Comparison of ENCODE assay signal across 8 cellular contexts in the genomic region with DNA sequence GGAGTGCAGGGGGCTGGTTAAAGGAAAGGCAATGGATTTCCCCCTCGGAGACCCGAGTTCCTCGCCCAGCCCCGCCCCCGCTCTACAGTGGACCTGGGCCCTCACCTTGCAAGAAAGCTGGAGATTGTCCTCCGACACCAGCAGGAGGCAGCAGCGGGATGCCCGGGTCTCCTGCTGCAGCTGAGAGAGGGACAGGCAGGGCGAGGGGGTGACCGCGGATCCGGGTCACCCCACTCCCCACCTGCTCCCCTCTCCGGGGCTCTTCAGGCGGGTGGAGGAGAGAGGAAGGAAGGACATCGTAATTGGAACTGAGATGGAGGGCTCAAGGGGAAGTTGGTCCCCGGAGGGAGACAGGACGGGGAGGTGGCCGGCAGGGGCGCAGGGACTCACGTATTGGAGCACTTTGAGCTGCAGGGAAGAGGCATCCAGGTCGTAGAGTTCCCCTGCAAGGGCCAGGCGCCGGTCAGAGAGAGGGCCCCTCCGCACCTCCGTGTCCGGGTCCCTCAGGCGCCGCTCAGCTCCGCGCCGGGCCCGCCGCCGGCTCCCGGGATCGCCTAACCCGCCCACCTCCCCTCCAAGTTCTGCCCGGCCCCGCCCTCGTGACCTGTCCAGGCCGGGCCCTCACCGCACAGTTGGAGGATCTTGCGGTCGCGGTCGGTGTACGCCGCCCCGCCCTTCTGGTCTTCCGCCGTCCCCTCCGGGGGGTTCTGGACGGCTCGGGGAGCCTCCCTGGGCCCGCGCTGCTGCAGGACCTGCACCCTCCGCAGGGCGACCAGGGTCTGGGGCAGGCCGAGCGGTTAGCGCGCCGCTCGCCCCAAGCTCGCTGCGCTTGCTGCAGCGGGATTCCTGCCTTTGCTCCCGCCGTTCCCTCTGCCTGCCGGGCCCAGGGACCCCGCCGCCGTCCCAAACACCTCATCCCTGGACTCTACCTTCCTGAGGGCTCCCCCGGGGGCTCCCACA.
A peak's percentile ranks its signal among the peaks of the same experiment; 100 is the strongest.
DNase-seq lines count a peak whose midpoint lies in the region; ATAC-seq, FAIRE-seq and TF ChIP-seq lines count a peak whose summit lies in the region.

No MANE protein-coding gene starts in this region.

- peak; percentile 27 for ATAC-seq in activated CD8-positive, alpha-beta T cell treated with anti-CD3 and anti-CD28 coated beads, Interleukin-2, amount 10 ng/mL, durations not matched to agents 7 days and 5 days
- ATAC-seq in pancreas (peak; percentile 70 to 88 (median 77)), GM21786 (IDR thresholded peaks at IDR 0.05; ENCODE audit: unreplicated experiment) (no peak), GM21390 (IDR thresholded peaks at IDR 0.05; ENCODE audit: unreplicated experiment) (no peak), GM18870 (IDR thresholded peaks at IDR 0.05; ENCODE audit: unreplicated experiment) (no peak)

- no peaks in the 10 kb centered on the region for H3K36me3 Mint-ChIP-seq in activated CD8-positive, alpha-beta T cell treated with anti-CD3 and anti-CD28 coated beads, Interleukin-2, amount 10 ng/mL, durations not matched to agents 7 days and 5 days (ENCODE audit: low read depth)

- H3K4me3 ChIP-seq in fibroblast of lung (replicated peaks in 1 of 4; ENCODE audit: control extremely low read depth in 1 of 4, insufficient read depth in 1 of 4, low read depth in 3 of 4, low read length in 4 of 4) (no peak overlapping the region), pancreas (peak overlapping the region; percentile 15 to 63 (median 38))

- H3K4me1 Mint-ChIP-seq in activated CD8-positive, alpha-beta T cell treated with anti-CD3 and anti-CD28 coated beads, Interleukin-2, amount 10 ng/mL, durations not matched to agents 7 days and 5 days (ENCODE audit: low read depth) = peaks cover 43% of the 10 kb centered on the region

- no peaks in the 10 kb centered on the region for H3K9me3 Mint-ChIP-seq in activated CD8-positive, alpha-beta T cell treated with anti-CD3 and anti-CD28 coated beads, Interleukin-2, amount 10 ng/mL, durations not matched to agents 7 days and 5 days (ENCODE audit: insufficient read depth)

- no peaks in the 10 kb centered on the region for H4K20me1 ChIP-seq in fibroblast of lung (ENCODE audit: control insufficient read depth, extremely low read depth, insufficient read depth, low read length)

- peak overlapping the region; percentile 32 for H3K4me3 Mint-ChIP-seq in activated CD8-positive, alpha-beta T cell treated with anti-CD3 and anti-CD28 coated beads, Interleukin-2, amount 10 ng/mL, durations not matched to agents 7 days and 5 days

- H3K4me2 ChIP-seq in fibroblast of lung (ENCODE audit: extremely low read depth, insufficient read depth, low read length) = no peak overlapping the region

- DNase-seq in KBM-7 (peak; percentile 67), fibroblast of lung (ENCODE audit: low read depth in 2 of 2) (peak; percentile 10 to 13), pancreas (peak; percentile 56 to 86 (median 64))
- DNase-seq in activated CD8-positive, alpha-beta T cell treated with anti-CD3 and anti-CD28 coated beads, Interleukin-2, amount 10 ng/mL, durations not matched to agents 7 days and 5 days = peak; percentile 65

- in situ Hi-C loops in KBM-7 (cut with MboI; ENCODE audit: low pct_unique_long_range_greater_than_20kb, low sequenced_read_pairs) = no loop called here

- 5 to 7% methylated on average over 56 to 74 of the region's 74 CpGs for WGBS in pancreas, 2 donors

- H3K79me2 ChIP-seq in fibroblast of lung (ENCODE audit: control insufficient read depth, insufficient read depth, low read length) = no peaks in the 10 kb centered on the region

- H3K27ac ChIP-seq in C4-2B (no peak overlapping the region), fibroblast of lung (ENCODE audit: insufficient read depth, low read length) (no peak overlapping the region), pancreas (no peak overlapping the region)

- H3K36me3 ChIP-seq in fibroblast of lung (ENCODE audit: control insufficient read depth, insufficient read depth, low read length) (no peaks in the 10 kb centered on the region), pancreas (no peaks in the 10 kb centered on the region)

- intact Hi-C loops in pancreas (cut with DNase I) = loop anchor here in 1 of 3 donors (5.0 kb wide), 2 partner anchors 47 to 57 kb away; no protein-coding TSS in a partner anchor

- peaks cover 52% of the 10 kb centered on the region for H3K27me3 Mint-ChIP-seq in activated CD8-positive, alpha-beta T cell treated with anti-CD3 and anti-CD28 coated beads, Interleukin-2, amount 10 ng/mL, durations not matched to agents 7 days and 5 days (ENCODE audit: low read depth)

- H2AFZ ChIP-seq in fibroblast of lung (ENCODE audit: low read length) = no peak overlapping the region

- no peak overlapping the region for H3K9ac ChIP-seq in fibroblast of lung (ENCODE audit: insufficient read depth, low read length)

- CTCF ChIA-PET in activated CD8-positive, alpha-beta T cell treated with anti-CD3 and anti-CD28 coated beads, Interleukin-2, amount 10 ng/mL, durations not matched to agents 7 days and 5 days (lab: Charles Lee) = interaction anchor here (0.8 to 10.6 kb wide), 14 partner anchors 10 to 135 kb away, joined by 3 to 132 read pairs (median 4); no protein-coding TSS in a partner anchor

- TF ChIP-seq CTCF in C4-2B (conservative IDR thresholded peaks at IDR 0.05) = peak; percentile 77
- TF ChIP-seq CTCF in fibroblast of lung (conservative IDR thresholded peaks at IDR 0.05 in 1 of 2, IDR thresholded peaks at IDR 0.05 in 1 of 2; ENCODE audit: low read depth in 1 of 2, low read length in 2 of 2) = peak in 1 of 2 donors; percentile 44
- TF ChIP-seq CTCF in pancreas (IDR thresholded peaks at IDR 0.05) = peak; percentile 23 to 48 (median 36)

- no peaks in the 10 kb centered on the region for H3K9me3 ChIP-seq in fibroblast of lung (ENCODE audit: control insufficient read depth, insufficient read depth, low read depth, low read length)
- no peaks in the 10 kb centered on the region for H3K9me3 ChIP-seq in pancreas

- H3K27ac Mint-ChIP-seq in activated CD8-positive, alpha-beta T cell treated with anti-CD3 and anti-CD28 coated beads, Interleukin-2, amount 10 ng/mL, durations not matched to agents 7 days and 5 days = no peak overlapping the region

- no peak for FAIRE-seq in pancreas (lab: Jason Lieb, UNC)

- H3K27me3 ChIP-seq in fibroblast of lung (ENCODE audit: control insufficient read depth, insufficient read depth, low read length) = peaks cover 27% of the 10 kb centered on the region
- no peaks in the 10 kb centered on the region for H3K27me3 ChIP-seq in pancreas

- POLR2A ChIA-PET in activated CD8-positive, alpha-beta T cell treated with anti-CD3 and anti-CD28 coated beads, Interleukin-2, amount 10 ng/mL, durations not matched to agents 7 days and 5 days (lab: Charles Lee) = interaction anchor here (0.9 kb wide), 1 partner anchor 30 kb away, joined by 3 read pairs; no protein-coding TSS in a partner anchor

- H3K4me1 ChIP-seq in fibroblast of lung (ENCODE audit: control insufficient read depth, extremely low read depth, insufficient read depth, low read length) (no peaks in the 10 kb centered on the region), pancreas (no peaks in the 10 kb centered on the region)

Comparison
In these comparisons a context has a peak if more than half of its experiments do, and no peak if none do; other contexts are left out.
1. DNase-seq: peak in every context shown above with its lines; median percentile 67 in KBM-7; 65 in activated CD8-positive, alpha-beta T cell treated with anti-CD3 and anti-CD28 coated beads, Interleukin-2, amount 10 ng/mL, durations not matched to agents 7 days and 5 days; 64 in pancreas; 12 in fibroblast of lung.
2. ATAC-seq: peak in activated CD8-positive, alpha-beta T cell treated with anti-CD3 and anti-CD28 coated beads, Interleukin-2, amount 10 ng/mL, durations not matched to agents 7 days and 5 days (single experiment) and pancreas (4 of 4); none in GM21786 (single experiment), GM21390 (single experiment) and GM18870 (single experiment).
3. H3K4me3 ChIP-seq: peak in pancreas (4 of 4); none in fibroblast of lung (0 of 4).